ENCODE assay signal across 29 cellular contexts in the genomic region with DNA sequence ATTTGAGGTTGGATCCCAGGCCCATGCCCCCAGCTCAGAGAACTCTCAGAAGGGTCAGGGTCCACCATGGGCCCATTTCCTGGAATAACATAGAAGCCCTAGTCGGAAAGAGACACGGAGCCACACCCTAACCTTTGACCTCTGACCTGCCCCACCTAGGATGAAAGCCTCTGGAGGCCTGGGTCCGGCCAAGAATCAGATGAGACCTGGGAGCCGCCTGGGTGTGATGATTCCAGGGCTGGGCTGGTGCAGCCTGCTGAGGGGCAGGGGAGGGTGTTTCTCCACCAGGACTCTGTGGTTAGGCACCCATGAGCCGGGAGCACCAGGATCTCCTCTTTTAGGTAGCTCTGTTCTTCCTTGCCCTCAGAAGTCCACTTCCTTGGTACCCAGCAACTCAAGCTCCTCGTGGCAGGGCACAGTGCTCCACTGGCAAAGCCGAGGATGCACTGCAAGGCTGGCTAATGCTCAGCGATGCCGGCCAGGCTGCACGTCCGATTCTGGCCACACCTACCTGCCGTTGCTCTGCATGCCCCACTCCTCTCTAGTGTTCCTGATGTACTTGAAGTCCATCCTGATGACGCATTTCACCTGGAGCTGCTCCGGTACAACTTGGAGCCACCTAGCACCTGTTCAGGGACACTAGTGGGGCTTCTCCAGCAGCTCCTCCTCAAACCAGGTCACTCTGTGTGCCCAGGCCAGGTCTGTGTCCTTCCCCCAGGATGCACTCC.
"Had no signal": no experiment of that assay in that cellular context is flagged by ENCODE, and none has a peak within 500 bp of the region (broad histone marks: within the 10 kb centered on the region; RNA-seq: fewer than 3 reads in every experiment).

No MANE protein-coding gene starts in this region.

- H3K27me3 Mint-ChIP-seq: activated naive CD8-positive, alpha-beta T cell treated with anti-CD3 and anti-CD28 coated beads, Interleukin-2, amount 50 U/mL, for 24 hours; dendritic cell treated with granulocyte-macrophage colony-stimulating factor and Interleukin-4, amounts not matched to agents 40 ng/mL and 50 ng/mL, for 4 days had no signal

- FAIRE-seq: frontal cortex, islet of Langerhans, pancreas, TTC549 had no signal

- H3K36me3 Mint-ChIP-seq: activated naive CD4-positive, alpha-beta T cell treated with anti-CD3 and anti-CD28 coated beads, Interleukin-2, amount 50 U/mL, for 24 hours; stimulated activated naive B cell treated with anti-CD40 and anti-IgM and Interleukin-4, amounts not matched to agents 10 μg/mL and 1 μg/mL and 100 μg/mL, for 72 hours had no signal

- H3K4me3 Mint-ChIP-seq: activated naive CD4-positive, alpha-beta T cell treated with anti-CD3 and anti-CD28 coated beads, Interleukin-2, amount 50 U/mL, for 24 hours; activated naive CD8-positive, alpha-beta T cell treated with anti-CD3 and anti-CD28 coated beads, Interleukin-2, amount 50 U/mL, for 24 hours; dendritic cell treated with granulocyte-macrophage colony-stimulating factor and Interleukin-4, amounts not matched to agents 40 ng/mL and 50 ng/mL, for 4 days; nephron; stimulated activated naive B cell treated with anti-CD40 and anti-IgM and Interleukin-4, amounts not matched to agents 10 μg/mL and 1 μg/mL and 100 μg/mL, for 72 hours; T-helper 1 cell treated with Interleukin-12 subunit alpha and Interleukin-12 subunit beta and Interleukin-4 antibody, amounts not matched to agents 30 μg/mL and 1 μg/mL, for 36 hours had no signal

- H3K4me2 ChIP-seq: smooth muscle cell had no signal

- H3K9me3 ChIP-seq: breast epithelium, pancreas, psoas muscle, sigmoid colon, stomach, tibial artery had no signal

- H3K4me1 ChIP-seq: breast epithelium, pancreas, psoas muscle, sigmoid colon, stomach, tibial artery had no signal

- ATAC-seq: activated CD4-positive, CD25-positive, alpha-beta regulatory T cell treated with anti-CD3 and anti-CD28 coated beads, Interleukin-2, amount 50 U/mL, for 24 hours; activated naive CD8-positive, alpha-beta T cell treated with anti-CD3 and anti-CD28 coated beads, Interleukin-2, amount 50 U/mL, for 24 hours; left ventricle myocardium superior; pancreas; psoas muscle had no signal

- H3K4me3 ChIP-seq: breast epithelium, pancreas, psoas muscle, sigmoid colon, smooth muscle cell, stomach, tibial artery had no signal

- H3K4me1 Mint-ChIP-seq: activated naive CD4-positive, alpha-beta T cell treated with anti-CD3 and anti-CD28 coated beads, Interleukin-2, amount 50 U/mL, for 24 hours; activated naive CD8-positive, alpha-beta T cell treated with anti-CD3 and anti-CD28 coated beads, Interleukin-2, amount 50 U/mL, for 24 hours; nephron; stimulated activated naive B cell treated with anti-CD40 and anti-IgM and Interleukin-4, amounts not matched to agents 10 μg/mL and 1 μg/mL and 100 μg/mL, for 72 hours had no signal

- H3K27me3 ChIP-seq: breast epithelium, pancreas, sigmoid colon, stomach had no signal

- H3K36me3 ChIP-seq: breast epithelium, pancreas, sigmoid colon, stomach, tibial artery had no signal

- H3K27ac Mint-ChIP-seq: activated naive CD4-positive, alpha-beta T cell treated with anti-CD3 and anti-CD28 coated beads, Interleukin-2, amount 50 U/mL, for 24 hours; activated naive CD8-positive, alpha-beta T cell treated with anti-CD3 and anti-CD28 coated beads, Interleukin-2, amount 50 U/mL, for 24 hours; activated T-helper 2 cell treated with anti-CD3 and anti-CD28 coated beads, Interferon-gamma antibody, Interleukin-2, Interleukin-4, amounts not matched to agents 10 μg/mL and 5 μg/mL and 100 μg/mL, durations not matched to agents 14 hours and 24 hours and 36 hours; dendritic cell treated with granulocyte-macrophage colony-stimulating factor and Interleukin-4, amounts not matched to agents 40 ng/mL and 50 ng/mL, for 4 days; nephron; stimulated activated naive B cell treated with anti-CD40 and anti-IgM and Interleukin-4, amounts not matched to agents 10 μg/mL and 1 μg/mL and 100 μg/mL, for 72 hours; T-helper 1 cell treated with Interleukin-12 subunit alpha and Interleukin-12 subunit beta and Interleukin-4 antibody, amounts not matched to agents 30 μg/mL and 1 μg/mL, for 36 hours had no signal

- H3K27ac ChIP-seq: breast epithelium, pancreas, psoas muscle, sigmoid colon, stomach, tibial artery, VCaP had no signal

- DNase-seq: activated CD4-positive, alpha-beta T cell treated with anti-CD3 and anti-CD28 coated beads for 48 hours; activated CD4-positive, alpha-beta T cell treated with anti-CD3 and anti-CD28 coated beads, Interleukin-2, amount 50 U/mL, for 48 hours; activated naive CD8-positive, alpha-beta T cell treated with anti-CD3 and anti-CD28 coated beads, Interleukin-2, amount 50 U/mL, for 24 hours; activated T-cell treated with anti-CD3 and anti-CD28 coated beads, Interleukin-2, amount 50 U/mL, for 48 hours; amygdala; central memory CD4-positive, alpha-beta T cell; effector CD4-positive, alpha-beta T cell; left ventricle myocardium superior; pancreas; psoas muscle; sigmoid colon; stimulated activated CD4-positive, alpha-beta T cell treated with anti-CD3 and anti-CD28 coated beads, Interleukin-1b, Interleukin-23, amount 100 ng/mL, for 48 hours; stimulated activated CD4-positive, alpha-beta T cell treated with anti-CD3 and anti-CD28 coated beads, Interleukin-4, amount 100 ng/mL, for 4 hours; stimulated activated naive B cell treated with anti-CD40 and anti-IgM and Interleukin-4, amounts not matched to agents 10 μg/mL and 1 μg/mL and 100 μg/mL, for 72 hours; stomach; T-helper 9 cell; tibial artery had no signal

- H3K9me3 Mint-ChIP-seq: activated naive CD4-positive, alpha-beta T cell treated with anti-CD3 and anti-CD28 coated beads, Interleukin-2, amount 50 U/mL, for 24 hours; activated naive CD8-positive, alpha-beta T cell treated with anti-CD3 and anti-CD28 coated beads, Interleukin-2, amount 50 U/mL, for 24 hours; activated T-helper 2 cell treated with anti-CD3 and anti-CD28 coated beads, Interferon-gamma antibody, Interleukin-2, Interleukin-4, amounts not matched to agents 10 μg/mL and 5 μg/mL and 100 μg/mL, durations not matched to agents 14 hours and 24 hours and 36 hours; dendritic cell treated with granulocyte-macrophage colony-stimulating factor and Interleukin-4, amounts not matched to agents 40 ng/mL and 50 ng/mL, for 4 days; nephron; T-helper 1 cell treated with Interleukin-12 subunit alpha and Interleukin-12 subunit beta and Interleukin-4 antibody, amounts not matched to agents 30 μg/mL and 1 μg/mL, for 36 hours had no signal
